1 cellular context compared by ENCODE assay signal in the genomic region with DNA sequence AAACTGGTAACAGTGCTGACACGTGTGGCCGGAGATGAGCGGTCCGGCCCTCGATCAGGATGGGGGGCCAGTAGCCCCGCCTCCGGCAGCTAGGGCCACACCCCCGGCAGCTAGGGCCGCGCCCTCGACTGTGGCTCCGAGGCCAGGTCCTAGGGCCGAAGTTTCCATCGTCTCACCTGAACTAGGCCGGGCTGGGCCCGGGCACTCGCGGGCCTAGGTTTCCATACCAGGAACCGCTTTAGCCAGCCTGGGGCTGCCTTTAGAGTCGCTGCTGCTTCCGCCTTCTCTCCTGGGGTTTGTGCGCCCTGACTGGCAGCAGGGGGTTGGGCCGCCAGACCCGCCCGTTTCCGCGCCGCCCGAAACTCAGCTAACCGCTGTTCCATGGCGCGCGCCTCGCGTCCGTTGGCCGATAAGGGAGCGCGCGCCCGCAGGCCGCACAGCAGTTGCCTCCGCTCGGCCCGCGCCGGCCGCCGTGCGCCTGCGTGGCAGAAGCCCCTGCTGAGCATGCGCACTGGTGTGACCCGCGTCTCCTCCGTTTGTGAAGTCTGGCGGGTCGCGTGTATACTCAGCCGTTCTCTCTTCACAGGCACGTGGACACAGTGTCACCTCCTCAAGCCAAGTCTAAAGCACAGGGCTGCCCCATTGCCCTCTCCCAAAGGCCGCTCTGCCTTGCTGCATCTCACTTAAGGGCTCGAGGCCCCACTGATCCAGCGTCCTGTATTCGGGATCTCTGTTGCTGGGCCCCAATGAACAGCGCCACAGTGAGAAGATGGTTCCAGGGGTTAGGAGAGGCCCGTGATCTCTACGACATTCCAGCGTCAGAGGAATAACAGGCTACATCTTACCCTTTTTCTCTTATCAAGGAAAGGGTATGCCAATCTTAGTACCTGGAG.
TF ChIP-seq lines count a peak whose summit lies in the region.

Gene SAYSD1 (minus strand): TSS at position 480 of the 893 bp plus-strand sequence. CDS start 97 bp downstream, at position 383.

TF ChIP-seq in HepG2, 621 proteins besides CTCF, POLR2A, EP300 and RAD21 (continued from another document and continues in another):
- TF ChIP-seq PAXIP1 (CRISPR knock-in tag; conservative IDR thresholded peaks at IDR 0.05) (peak; percentile 33), ZNF652 (CRISPR knock-in tag; IDR thresholded peaks at IDR 0.05; ENCODE audit: borderline replicate concordance, low read depth) (no peak), POLR2AphosphoS2 (IDR thresholded peaks at IDR 0.05; ENCODE audit: low read depth, low read length) (no peak), ZBTB3 (CRISPR knock-in tag; IDR thresholded peaks at IDR 0.05; ENCODE audit: borderline replicate concordance, low read depth) (peak; percentile 69; the same call in 1 of the 2 replicates), CREM (IDR thresholded peaks at IDR 0.05) (no peak), CREM (CRISPR knock-in tag; IDR thresholded peaks at IDR 0.05) (no peak; the same call in 1 of the 2 replicates), ZNF414 (CRISPR knock-in tag; IDR thresholded peaks at IDR 0.05) (peak; percentile 40; the same call in 1 of the 2 replicates), ZNF549 (CRISPR knock-in tag; IDR thresholded peaks at IDR 0.05) (no peak), THAP7 (CRISPR knock-in tag; IDR thresholded peaks at IDR 0.05) (peak; percentile 77; the same call in 1 of the 2 replicates), ZNF18 (CRISPR knock-in tag; IDR thresholded peaks at IDR 0.05; ENCODE audit: insufficient replicate concordance) (peak; percentile 86), ZNF138 (CRISPR knock-in tag; IDR thresholded peaks at IDR 0.05; ENCODE audit: low read depth) (no peak; the same call in none of the 2 replicates), ZBTB8A (CRISPR knock-in tag; IDR thresholded peaks at IDR 0.05; ENCODE audit: borderline replicate concordance, low read depth) (peak; percentile 96), TOE1 (CRISPR knock-in tag; IDR thresholded peaks at IDR 0.05) (no peak), ZFYVE20 (CRISPR knock-in tag; IDR thresholded peaks at IDR 0.05; ENCODE audit: borderline replicate concordance, low read depth) (peak; percentile 98), SIN3B (IDR thresholded peaks at IDR 0.05; ENCODE audit: low read length) (no peak), SP4 (CRISPR knock-in tag; IDR thresholded peaks at IDR 0.05) (peak; percentile 90), DMTF1 (CRISPR knock-in tag; IDR thresholded peaks at IDR 0.05) (peak; percentile 95; the same call in 1 of the 2 replicates), ATRX (CRISPR knock-in tag; IDR thresholded peaks at IDR 0.05; ENCODE audit: borderline replicate concordance) (no peak), NFRKB (IDR thresholded peaks at IDR 0.05) (no peak), ZNF530 (CRISPR knock-in tag; IDR thresholded peaks at IDR 0.05; ENCODE audit: low read depth) (peak; percentile 7; the same call in 1 of the 2 replicates), ZC3H4 (CRISPR knock-in tag; IDR thresholded peaks at IDR 0.05; ENCODE audit: borderline replicate concordance) (no peak), SKI (IDR thresholded peaks at IDR 0.05; ENCODE audit: partially characterized antibody) (peak; percentile 53), ATF5 (CRISPR knock-in tag; IDR thresholded peaks at IDR 0.05; ENCODE audit: low read depth) (peak; percentile 99), ZNF468 (CRISPR knock-in tag; IDR thresholded peaks at IDR 0.05) (peak; percentile 98; the same call in 1 of the 2 replicates), ETV5 (CRISPR knock-in tag; IDR thresholded peaks at IDR 0.05; ENCODE audit: borderline replicate concordance) (0 out of 2 replicates have a peak, but pooled peaks have one; percentile 12), MAZ (IDR thresholded peaks at IDR 0.05; ENCODE audit: borderline replicate concordance, low read depth, low read length) (no peak), MAZ (CRISPR knock-in tag; IDR thresholded peaks at IDR 0.05; ENCODE audit: low read depth) (peak; percentile 96), HNRNPK (IDR thresholded peaks at IDR 0.05; ENCODE audit: low read depth, low read length, poor library complexity, severe bottlenecking) (peak; percentile 21), PRPF4 (IDR thresholded peaks at IDR 0.05; ENCODE audit: low read depth, low read length, poor library complexity, severe bottlenecking) (no peak), NFAT5 (CRISPR knock-in tag; IDR thresholded peaks at IDR 0.05) (peak; percentile 99), ZNF570 (CRISPR knock-in tag; IDR thresholded peaks at IDR 0.05; ENCODE audit: borderline replicate concordance) (peak; percentile 98), CENPT (CRISPR knock-in tag; IDR thresholded peaks at IDR 0.05; ENCODE audit: low read depth) (peak; percentile 96), FLYWCH1 (CRISPR knock-in tag; IDR thresholded peaks at IDR 0.05) (peak; percentile 99), SMC3 (IDR thresholded peaks at IDR 0.05; ENCODE audit: low read length) (no peak)
- TF ChIP-seq, protein P1, sequence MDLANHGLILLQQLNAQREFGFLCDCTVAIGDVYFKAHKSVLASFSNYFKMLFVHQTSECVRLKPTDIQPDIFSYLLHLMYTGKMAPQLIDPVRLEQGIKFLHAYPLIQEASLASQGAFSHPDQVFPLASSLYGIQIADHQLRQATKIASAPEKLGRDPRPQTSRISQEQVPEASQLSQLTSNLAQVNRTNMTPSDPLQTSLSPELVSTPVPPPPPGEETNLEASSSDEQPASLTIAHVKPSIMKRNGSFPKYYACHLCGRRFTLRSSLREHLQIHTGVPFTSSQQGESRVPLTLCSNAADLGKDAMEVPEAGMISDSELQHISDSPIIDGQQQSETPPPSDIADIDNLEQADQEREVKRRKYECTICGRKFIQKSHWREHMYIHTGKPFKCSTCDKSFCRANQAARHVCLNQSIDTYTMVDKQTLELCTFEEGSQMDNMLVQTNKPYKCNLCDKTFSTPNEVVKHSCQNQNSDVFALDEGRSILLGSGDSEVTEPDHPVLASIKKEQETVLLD (CRISPR knock-in tag; IDR thresholded peaks at IDR 0.05; ENCODE audit: low read depth) = peak; percentile 48; the same call in 1 of the 2 replicates
- TF ChIP-seq, protein P2, sequence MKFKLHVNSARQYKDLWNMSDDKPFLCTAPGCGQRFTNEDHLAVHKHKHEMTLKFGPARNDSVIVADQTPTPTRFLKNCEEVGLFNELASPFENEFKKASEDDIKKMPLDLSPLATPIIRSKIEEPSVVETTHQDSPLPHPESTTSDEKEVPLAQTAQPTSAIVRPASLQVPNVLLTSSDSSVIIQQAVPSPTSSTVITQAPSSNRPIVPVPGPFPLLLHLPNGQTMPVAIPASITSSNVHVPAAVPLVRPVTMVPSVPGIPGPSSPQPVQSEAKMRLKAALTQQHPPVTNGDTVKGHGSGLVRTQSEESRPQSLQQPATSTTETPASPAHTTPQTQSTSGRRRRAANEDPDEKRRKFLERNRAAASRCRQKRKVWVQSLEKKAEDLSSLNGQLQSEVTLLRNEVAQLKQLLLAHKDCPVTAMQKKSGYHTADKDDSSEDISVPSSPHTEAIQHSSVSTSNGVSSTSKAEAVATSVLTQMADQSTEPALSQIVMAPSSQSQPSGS (CRISPR knock-in tag; IDR thresholded peaks at IDR 0.05) = no peak; the same call in 1 of the 2 replicates
